In the genomic region with DNA sequence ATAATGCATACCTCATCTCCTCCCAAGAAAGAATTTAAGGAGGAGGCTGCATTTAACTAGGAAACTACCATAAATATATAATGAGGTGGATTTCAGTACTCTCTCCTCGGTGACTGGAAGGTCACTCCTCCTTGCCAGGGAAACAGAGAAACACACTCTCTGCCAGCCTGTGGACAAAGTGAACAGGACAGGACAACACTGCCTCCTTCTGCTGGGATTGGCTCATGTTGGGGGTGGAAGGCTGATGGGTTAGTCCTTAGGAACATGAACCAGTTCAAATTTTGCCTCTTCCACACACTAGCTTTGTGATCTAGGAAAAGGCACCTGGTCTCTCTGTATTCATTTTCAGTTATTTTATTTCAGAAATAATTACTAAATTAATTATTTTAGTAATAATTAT, we compare ENCODE assay signal across 10 cellular contexts. TPM values are rescaled to one million over a fixed set of nuclear protein-coding genes. Genes with fewer than 3 reads are reported as not detected.
DNase-seq lines count a peak whose midpoint lies in the region; ATAC-seq and TF ChIP-seq lines count a peak whose summit lies in the region.
"Had no signal": no experiment of that assay in that cellular context is flagged by ENCODE, and none has a peak within 500 bp of the region (broad histone marks: within the 10 kb centered on the region; RNA-seq: fewer than 3 reads in every experiment).

No MANE protein-coding gene starts in this region.

- H4K91ac ChIP-seq in H9 (ENCODE audit: insufficient read length, low read depth, low read length), result no peak overlapping the region

- H2BK15ac ChIP-seq in H9 (ENCODE audit: low read depth, low read length), result no peak overlapping the region

- H3K18ac ChIP-seq in H9 (ENCODE audit: insufficient read length, low read depth, low read length), result no peak overlapping the region

- TF ChIP-seq CTCF in H9 (conservative IDR thresholded peaks at IDR 0.05) (peak; percentile 42; the same call in 2 of the 3 replicates), smooth muscle cell (IDR thresholded peaks at IDR 0.05; ENCODE audit: borderline replicate concordance, insufficient read depth, poor library complexity, severe bottlenecking) (peak; percentile 15)

- H3K27ac ChIP-seq in H9 (ENCODE audit: insufficient read length, low read depth, low read length) (no peak overlapping the region), SJCRH30 (no peak overlapping the region), smooth muscle cell (ENCODE audit: low read depth) (no peak overlapping the region)

- H4K20me1 ChIP-seq in H9 (ENCODE audit: control insufficient read depth, insufficient read depth, insufficient read length) (no peaks in the 10 kb centered on the region), smooth muscle cell (ENCODE audit: low read depth) (no peaks in the 10 kb centered on the region)

- WGBS in H9 (ENCODE audit: extremely low coverage, insufficient read length, low lambda C conversion rate), result no CpG with 5 or more reads among the region's 1 CpG
- 55% methylated on average over 1 of the region's 1 CpG for WGBS in smooth muscle cell (ENCODE audit: low lambda C conversion rate)

- no peaks in the 10 kb centered on the region for H3K9me3 Mint-ChIP-seq in H9

- no peaks in the 10 kb centered on the region for H3K79me1 ChIP-seq in H9 (ENCODE audit: insufficient read depth, low read depth, low read length, poor library complexity, severe bottlenecking)

- H3K36me3 Mint-ChIP-seq in H9 (ENCODE audit: insufficient read depth in 1 of 3, low read depth in 3 of 3), result no peaks in the 10 kb centered on the region

- no peak for ATAC-seq in GM18870 (IDR thresholded peaks at IDR 0.05; ENCODE audit: unreplicated experiment)
- ATAC-seq in GM18511 (IDR thresholded peaks at IDR 0.05; ENCODE audit: unreplicated experiment), result no peak

- no peak overlapping the region for H2BK20ac ChIP-seq in H9 (ENCODE audit: low read depth, low read length, poor library complexity, severe bottlenecking)

- H3K9me3 ChIP-seq in H9 (ENCODE audit: control insufficient read depth, low read depth, low read length) (no peaks in the 10 kb centered on the region), SJCRH30 (replicated peaks) (no peaks in the 10 kb centered on the region), smooth muscle cell (replicated peaks; ENCODE audit: low read depth) (no peaks in the 10 kb centered on the region)

- no peak overlapping the region for H3K4me2 ChIP-seq in H9 (ENCODE audit: insufficient read depth, insufficient read length, low read length)
- no peak overlapping the region for H3K4me2 ChIP-seq in smooth muscle cell

- H3K4ac ChIP-seq in H9 (ENCODE audit: low read depth, low read length), result no peak overlapping the region

- no peak overlapping the region for H2BK12ac ChIP-seq in H9 (ENCODE audit: insufficient read length, low read depth, low read length)

- H3K27me3 ChIP-seq in H9 (ENCODE audit: insufficient read depth, low read length), result no peaks in the 10 kb centered on the region
- no peaks in the 10 kb centered on the region for H3K27me3 ChIP-seq in SJCRH30
- no peaks in the 10 kb centered on the region for H3K27me3 ChIP-seq in smooth muscle cell (ENCODE audit: low read depth)

- no peak overlapping the region for H3K23ac ChIP-seq in H9 (ENCODE audit: insufficient read length, low read depth, low read length)

- no peak overlapping the region for H3K14ac ChIP-seq in H9 (ENCODE audit: insufficient read depth, low read length)

- H3K4me3 Mint-ChIP-seq in H9, result no peak overlapping the region

- H3K27me3 Mint-ChIP-seq in H9 (ENCODE audit: low read depth), result no peaks in the 10 kb centered on the region

- H3K79me2 ChIP-seq in H9 (ENCODE audit: insufficient read depth, low read length), result no peaks in the 10 kb centered on the region
- H3K79me2 ChIP-seq in smooth muscle cell (ENCODE audit: low read depth), result no peaks in the 10 kb centered on the region

- H3K9ac ChIP-seq in H9 (ENCODE audit: extremely low read depth, insufficient read length, low read length) (no peak overlapping the region), smooth muscle cell (ENCODE audit: low read depth) (no peak overlapping the region)

- H2AFZ ChIP-seq in H9 (ENCODE audit: low read length), result no peak overlapping the region
- H2AFZ ChIP-seq in smooth muscle cell (ENCODE audit: low read depth), result no peak overlapping the region

- H3K4me3 ChIP-seq in SJCRH30 (no peak overlapping the region), smooth muscle cell (no peak overlapping the region)

- H4K5ac ChIP-seq in H9 (ENCODE audit: insufficient read length, low read depth, low read length), result no peak overlapping the region

- H3K4me1 ChIP-seq in H9 (ENCODE audit: insufficient read depth, low read length), result no peaks in the 10 kb centered on the region; the same call in none of the 2 replicates
- peaks cover 2% of the 10 kb centered on the region; the same call in 1 of the 2 replicates for H3K4me1 ChIP-seq in SJCRH30
- no peaks in the 10 kb centered on the region for H3K4me1 ChIP-seq in smooth muscle cell (ENCODE audit: low read depth)

- no peaks in the 10 kb centered on the region for H3F3A ChIP-seq in smooth muscle cell (ENCODE audit: low read depth)

- no peak overlapping the region for H4K8ac ChIP-seq in H9 (replicated peaks; ENCODE audit: insufficient read length, low read depth, low read length)

- H2BK5ac ChIP-seq in H9 (ENCODE audit: insufficient read length, low read length), result no peak overlapping the region

- no peak overlapping the region for H3T11ph ChIP-seq in H9 (ENCODE audit: low read length)

- H3K4me1 Mint-ChIP-seq in H9, result 0 out of 4 replicates have a peak, but pooled peaks cover 0 to 3% of the 10 kb centered on the region in 2 experiments

- no peak overlapping the region for H2AK5ac ChIP-seq in H9 (ENCODE audit: insufficient read length, low read length)

- H3K56ac ChIP-seq in H9 (ENCODE audit: insufficient read length, low read depth, low read length), result no peak overlapping the region

- no peaks in the 10 kb centered on the region for H3K23me2 ChIP-seq in H9 (ENCODE audit: insufficient read length, low read depth, low read length, poor library complexity, severe bottlenecking)

- H3K36me3 ChIP-seq in SJCRH30 (no peaks in the 10 kb centered on the region), smooth muscle cell (ENCODE audit: low read depth) (no peaks in the 10 kb centered on the region)

- DNase-seq in H9, result no peak
- peak; percentile 30 to 43 for DNase-seq in SJCRH30
- peak; percentile 4 for DNase-seq in glomerular visceral epithelial cell (ENCODE audit: extremely low spot score)
- DNase-seq in smooth muscle cell (lab: John Stamatoyannopoulos, UW; ENCODE audit: unreplicated experiment), result no peak
- no peak for DNase-seq in stimulated activated CD4-positive, alpha-beta T cell treated with anti-CD3 and anti-CD28 coated beads, Interleukin-4, amount 100 ng/mL, for 1 hour
- DNase-seq: NCI-H2029; stimulated activated CD4-positive, alpha-beta T cell treated with anti-CD3 and anti-CD28 coated beads, Interleukin-1b, Interleukin-23, amount 100 ng/mL, for 48 hours had no signal

- H2BK120ac ChIP-seq in H9 (ENCODE audit: low read depth, low read length, poor library complexity, severe bottlenecking), result no peak overlapping the region

- no peak overlapping the region for H3K27ac Mint-ChIP-seq in H9

RNA-seq across cellular contexts. Expression of gene STEAP4, which starts 50.6 kb away (rescaled TPM):
- total RNA-seq in H9 (2021) (not detected in 2 replicates), smooth muscle cell (0.18 and 0.54 TPM in 2 replicates)
- total RNA-seq in SJCRH30 (2014; rRNA removed; shearing (Covaris generic)), result not detected in 2 replicates
- polyA plus RNA-seq in smooth muscle cell, result 0.08 TPM in 1 of 2 replicates, not detected in the other
- total RNA-seq: lung microvascular endothelial cell had no signal

Comparison
In these comparisons a context has a peak if more than half of its experiments do, and no peak if none do; other contexts are left out.
1. DNase-seq: peak in SJCRH30 (2 of 2) and glomerular visceral epithelial cell (single experiment); none in H9 (single experiment), smooth muscle cell (single experiment) and stimulated activated CD4-positive, alpha-beta T cell treated with anti-CD3 and anti-CD28 coated beads, Interleukin-4, amount 100 ng/mL, for 1 hour (single experiment).